In the genomic region with DNA sequence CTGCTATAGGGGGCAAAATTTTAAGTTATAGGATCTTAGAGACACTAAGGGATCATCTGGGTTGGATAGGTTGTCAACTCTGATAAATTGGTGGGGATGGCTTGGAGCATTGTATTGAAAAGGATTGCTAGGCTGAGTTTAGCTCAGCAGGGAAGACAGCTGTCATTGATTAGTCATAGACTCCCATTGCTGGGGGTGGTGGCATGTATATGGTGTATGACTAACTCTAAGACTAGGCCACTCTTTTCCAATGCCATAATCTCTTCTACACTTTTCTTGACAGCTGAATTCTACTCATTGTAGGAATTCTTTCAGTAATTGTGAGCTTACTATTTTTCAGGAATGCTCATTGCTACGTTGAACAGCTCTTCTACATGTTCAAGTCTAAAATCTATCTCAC, we compare ENCODE assay signal across 25 cellular contexts.
DNase-seq lines count a peak whose midpoint lies in the region; FAIRE-seq and TF ChIP-seq lines count a peak whose summit lies in the region.
"Had no signal": no experiment of that assay in that cellular context is flagged by ENCODE, and none has a peak within 500 bp of the region (broad histone marks: within the 10 kb centered on the region; RNA-seq: fewer than 3 reads in every experiment).

No MANE protein-coding gene starts in this region.

- TF ChIP-seq CTCF in H1 (IDR thresholded peaks at IDR 0.05; ENCODE audit: control extremely low read depth in 1 of 3, insufficient read depth in 1 of 3, low read depth in 1 of 3, low read length in 3 of 3) (no peak), GM13977 (IDR thresholded peaks at IDR 0.05; ENCODE audit: extremely low read depth, insufficient read depth, missing control alignments) (no peak)

- no peak overlapping the region for H2BK120ac ChIP-seq in H1 (replicated peaks; ENCODE audit: low read depth, low read length)

- no peaks in the 10 kb centered on the region for H4K20me1 ChIP-seq in H1 (replicated peaks in 1 of 2; ENCODE audit: control insufficient read depth in 1 of 2, insufficient read depth in 2 of 2, low read length in 2 of 2)

- no peak overlapping the region for H2AK5ac ChIP-seq in H1 (ENCODE audit: low read depth, low read length)

- no peaks in the 10 kb centered on the region for H3K79me2 ChIP-seq in H1 (ENCODE audit: control insufficient read depth in 1 of 2, insufficient read depth in 2 of 2, low read length in 2 of 2)

- H2BK20ac ChIP-seq in H1 (ENCODE audit: low read length), result no peak overlapping the region

- H3K9ac ChIP-seq in H1 (replicated peaks in 1 of 4; ENCODE audit: extremely low read depth in 1 of 4, low read depth in 3 of 4, low read length in 3 of 4), result no peak overlapping the region

- CTCF ChIA-PET in H1 (lab: Charles Lee; ENCODE audit: partially characterized antibody), result interaction anchor here (0.7 to 1.2 kb wide), 4 partner anchors 13 to 105 kb away, joined by 3 to 5 read pairs (median 4); no protein-coding TSS in a partner anchor

- TF ChIP-seq EP300 in H1 (IDR thresholded peaks at IDR 0.05; ENCODE audit: borderline replicate concordance in 1 of 2, low read depth in 2 of 2, low read length in 2 of 2), result no peak

- POLR2A ChIA-PET in H1 (lab: Charles Lee; ENCODE audit: partially characterized antibody), result interaction anchor here (1.1 to 2.6 kb wide), 3 partner anchors 11 to 35 kb away, joined by 3 to 7 read pairs (median 4); no protein-coding TSS in a partner anchor

- H2AFZ ChIP-seq in H1 (ENCODE audit: low read length), result no peak overlapping the region

- no peak overlapping the region for H2BK5ac ChIP-seq in H1 (ENCODE audit: low read depth, low read length)

- H3K9me3 ChIP-seq in H1 (ENCODE audit: insufficient read depth in 2 of 2, low read depth in 1 of 2, low read length in 1 of 2), result no peaks in the 10 kb centered on the region
- H3K9me3 ChIP-seq: BE2C, upper lobe of left lung had no signal

- no peaks in the 10 kb centered on the region for H3K27me3 ChIP-seq in H1 (replicated peaks in 1 of 4; ENCODE audit: control insufficient read depth in 3 of 4, extremely low read depth in 1 of 4, insufficient read depth in 3 of 4, low read length in 3 of 4)
- H3K27me3 ChIP-seq: BE2C, cardiac muscle cell, dorsolateral prefrontal cortex, upper lobe of left lung had no signal

- H4K5ac ChIP-seq in H1 (ENCODE audit: insufficient read length, low read depth, low read length), result no peak overlapping the region

- H3K14ac ChIP-seq in H1 (ENCODE audit: insufficient read length), result no peak overlapping the region

- no peak overlapping the region for H3K56ac ChIP-seq in H1 (replicated peaks; ENCODE audit: insufficient read length, low read depth, low read length)

- no peaks in the 10 kb centered on the region for H3K36me3 ChIP-seq in H1 (ENCODE audit: control insufficient read depth in 2 of 4, insufficient read depth in 4 of 4, low read length in 3 of 4)
- H3K36me3 ChIP-seq: BE2C, cardiac muscle cell, upper lobe of left lung had no signal

- no peaks in the 10 kb centered on the region; the same call in 1 of the 2 replicates for H3K79me1 ChIP-seq in H1 (ENCODE audit: low read depth, low read length)

- no peak overlapping the region for H3K4ac ChIP-seq in H1 (replicated peaks; ENCODE audit: insufficient read length, low read depth, low read length)

- no peak overlapping the region for H3K4me2 ChIP-seq in H1 (ENCODE audit: insufficient read depth in 1 of 2, low read depth in 2 of 2, low read length in 2 of 2)

- H2BK12ac ChIP-seq in H1 (ENCODE audit: low read depth, low read length), result no peak overlapping the region

- in situ Hi-C loops in GM13977 (cut with MboI; ENCODE audit: low pct_unique_long_range_greater_than_20kb, low sequenced_read_pairs, unreplicated experiment), result no loop called here

- 86% methylated on average over 1 of the region's 1 CpG; no CpG with 5 or more reads in 1 of the 2 experiments for WGBS in H1 (ENCODE audit: extremely low coverage in 1 of 2, insufficient coverage in 1 of 2, insufficient read length in 1 of 2, insufficient replicate concordance in 2 of 2, low coverage in 1 of 2, low lambda C conversion rate in 2 of 2, missing lambda C conversion rate in 1 of 2), 2 experiments

- DNase-seq in stimulated activated CD4-positive, alpha-beta T cell treated with anti-CD3 and anti-CD28 coated beads, Interleukin-4, amount 100 ng/mL, for 24 hours, result peak; percentile 48
- DNase-seq in stimulated activated CD4-positive, alpha-beta T cell treated with anti-CD3 and anti-CD28 coated beads, Interleukin-4, amount 100 ng/mL, for 1 hour, result no peak
- DNase-seq in RCC 7860 (ENCODE audit: low spot score) (peak; percentile 13), H1 (ENCODE audit: low read depth in 1 of 2, low spot score in 2 of 2) (no peak), superior temporal gyrus (ENCODE audit: extremely low spot score) (peak; percentile 7), GM03348 (ENCODE audit: low spot score) (no peak), inferior parietal cortex (ENCODE audit: extremely low spot score) (no peak), GM13977 (ENCODE audit: low spot score) (no peak)
- DNase-seq: activated gamma-delta T cell; BE2C; dorsolateral prefrontal cortex; GF-D8; glutamatergic neuron; H7; immature natural killer cell; KG1; natural killer cell; NCI-H2171; NCI-H774; posterior cingulate gyrus; RPMI8226; stimulated activated naive CD4-positive, alpha-beta T cell treated with Interleukin-2 at 50 U/mL for 16 hours; upper lobe of left lung had no signal

- no peak overlapping the region for H3K4me3 ChIP-seq in H1 (ENCODE audit: extremely low read depth in 1 of 4, insufficient read depth in 2 of 4, low read depth in 3 of 4, low read length in 4 of 4)
- H3K4me3 ChIP-seq: cardiac muscle cell, dorsolateral prefrontal cortex, skin epidermis, upper lobe of left lung had no signal

- no peak for TF ChIP-seq POLR2A in H1 (IDR thresholded peaks at IDR 0.05; ENCODE audit: control extremely low read depth in 1 of 2, low read depth in 2 of 2, low read length in 2 of 2)

- no peak overlapping the region for H3K23ac ChIP-seq in H1 (ENCODE audit: insufficient read length)

- no peak overlapping the region for H4K8ac ChIP-seq in H1 (ENCODE audit: extremely low read depth, insufficient read depth, low read length)

- TF ChIP-seq RAD21 in H1 (IDR thresholded peaks at IDR 0.05 in 1 of 2, conservative IDR thresholded peaks at IDR 0.05 in 1 of 2; ENCODE audit: low read depth in 2 of 2, low read length in 2 of 2), result no peak

- H3K23me2 ChIP-seq in H1 (ENCODE audit: low read depth, low read length), result peaks cover 5% of the 10 kb centered on the region

- FAIRE-seq in RCC 7860 (lab: Jason Lieb, UNC) (no peak), H1 (lab: Jason Lieb, UNC) (no peak)

- H3K4me1 ChIP-seq in H1 (replicated peaks in 1 of 4; ENCODE audit: control insufficient read depth in 3 of 4, insufficient read depth in 4 of 4, low read length in 3 of 4), result peaks cover 0 to 15% (median 8%) of the 10 kb centered on the region in 4 experiments; a peak in 4 of 7 replicates

- no peak overlapping the region for H3K18ac ChIP-seq in H1 (ENCODE audit: extremely low read depth, low read length)

- H2BK15ac ChIP-seq in H1 (ENCODE audit: low read length), result 0 out of 2 replicates have a peak overlapping the region, but pooled peaks have one; percentile 47

- no peak overlapping the region for H4K91ac ChIP-seq in H1 (replicated peaks; ENCODE audit: insufficient read length, low read length)

- H3K27ac ChIP-seq in H1 (ENCODE audit: low read depth, low read length), result no peak overlapping the region
- H3K27ac ChIP-seq: cardiac muscle cell, skin epidermis, upper lobe of left lung had no signal

TF ChIP-seq in H1, 55 proteins besides CTCF, POLR2A, EP300 and RAD21:
- TF ChIP-seq, protein P1, sequence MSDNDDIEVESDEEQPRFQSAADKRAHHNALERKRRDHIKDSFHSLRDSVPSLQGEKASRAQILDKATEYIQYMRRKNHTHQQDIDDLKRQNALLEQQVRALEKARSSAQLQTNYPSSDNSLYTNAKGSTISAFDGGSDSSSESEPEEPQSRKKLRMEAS (IDR thresholded peaks at IDR 0.05), result no peak
- TF ChIP-seq KDM1A (IDR thresholded peaks at IDR 0.05; ENCODE audit: borderline replicate concordance, low read length) (no peak), CHD2 (IDR thresholded peaks at IDR 0.05; ENCODE audit: low read length) (no peak), ZNF274 (IDR thresholded peaks at IDR 0.05; ENCODE audit: borderline replicate concordance, extremely low read depth, low read length) (no peak), CBX8 (IDR thresholded peaks at IDR 0.05; ENCODE audit: borderline replicate concordance, low read depth, low read length) (no peak)

Comparison
In these comparisons a context has a peak if more than half of its experiments do, and no peak if none do; other contexts are left out.
1. DNase-seq: peak in stimulated activated CD4-positive, alpha-beta T cell treated with anti-CD3 and anti-CD28 coated beads, Interleukin-4, amount 100 ng/mL, for 24 hours (single experiment), RCC 7860 (single experiment) and superior temporal gyrus (single experiment); none in stimulated activated CD4-positive, alpha-beta T cell treated with anti-CD3 and anti-CD28 coated beads, Interleukin-4, amount 100 ng/mL, for 1 hour (single experiment), H1 (0 of 2), GM03348 (single experiment), inferior parietal cortex (single experiment) and GM13977 (single experiment).